Comparison of ENCODE assay signal across 11 cellular contexts in the genomic region with DNA sequence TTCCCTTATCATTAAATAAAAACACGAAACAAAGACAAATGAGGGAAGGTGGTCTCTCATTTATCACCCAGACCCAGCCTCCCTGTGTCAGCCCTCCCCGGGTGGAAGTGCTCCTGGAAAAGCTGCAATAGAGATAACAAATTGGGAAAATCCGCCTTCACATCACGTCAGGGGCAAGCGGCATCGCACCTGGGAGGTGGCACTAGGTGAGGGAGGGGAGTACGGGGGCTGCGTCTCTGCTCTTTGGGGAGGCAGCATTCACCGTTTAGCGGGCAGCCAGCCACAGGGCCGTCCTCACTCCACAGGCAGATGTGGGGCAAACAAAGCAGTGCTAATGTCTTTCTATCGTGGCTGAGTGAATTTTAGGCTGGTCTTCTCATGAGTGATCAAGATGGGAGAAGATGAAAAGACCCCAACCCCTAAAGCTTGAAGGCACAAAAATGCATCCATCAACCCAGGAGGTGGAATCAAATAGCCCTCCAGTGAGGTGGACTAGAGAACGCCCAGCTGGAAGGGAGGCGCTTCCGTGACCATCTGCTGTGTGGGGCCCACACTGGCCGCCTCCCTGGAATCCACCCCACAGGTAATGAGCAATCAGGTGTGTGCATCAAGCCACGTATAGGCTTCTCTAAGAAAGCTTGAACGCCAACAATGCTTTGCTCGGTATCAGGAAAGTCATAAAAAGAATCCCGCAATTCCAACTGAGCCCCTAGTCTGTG.
"Had no signal": no experiment of that assay in that cellular context is flagged by ENCODE, and none has a peak within 500 bp of the region (broad histone marks: within the 10 kb centered on the region; RNA-seq: fewer than 3 reads in every experiment).

No MANE protein-coding gene starts in this region.

- ATAC-seq: activated CD4-positive, CD25-positive, alpha-beta regulatory T cell treated with anti-CD3 and anti-CD28 coated beads, Interleukin-2, amount 50 U/mL, for 24 hours; natural killer cell treated with Interleukin-12 subunit alpha and Interleukin-12 subunit beta and Interleukin-15 and Interleukin-18, amount 100 ng/mL, for 72 hours; stimulated activated naive B cell treated with anti-CD40 and anti-IgM and Interleukin-4, amounts not matched to agents 10 μg/mL and 1 μg/mL and 100 μg/mL, for 72 hours had no signal

- H3K4me3 Mint-ChIP-seq: natural killer cell treated with Interleukin-12 subunit alpha and Interleukin-12 subunit beta and Interleukin-15 and Interleukin-18, amount 100 ng/mL, for 72 hours; stimulated activated naive B cell treated with anti-CD40 and anti-IgM and Interleukin-4, amounts not matched to agents 10 μg/mL and 1 μg/mL and 100 μg/mL, for 72 hours had no signal

- H3K4me2 ChIP-seq: hepatocyte had no signal

- H2AFZ ChIP-seq: hepatocyte had no signal

- H3K27ac Mint-ChIP-seq: activated T-helper 2 cell treated with anti-CD3 and anti-CD28 coated beads, Interferon-gamma antibody, Interleukin-2, Interleukin-4, amounts not matched to agents 10 μg/mL and 5 μg/mL and 100 μg/mL, durations not matched to agents 14 hours and 24 hours and 36 hours; natural killer cell treated with Interleukin-12 subunit alpha and Interleukin-12 subunit beta and Interleukin-15 and Interleukin-18, amount 100 ng/mL, for 72 hours; stimulated activated naive B cell treated with anti-CD40 and anti-IgM and Interleukin-4, amounts not matched to agents 10 μg/mL and 1 μg/mL and 100 μg/mL, for 72 hours had no signal

- H3K36me3 ChIP-seq: esophagus squamous epithelium had no signal

- H3K27ac ChIP-seq: esophagus squamous epithelium, hepatocyte had no signal

- H3K9me3 Mint-ChIP-seq: activated T-helper 2 cell treated with anti-CD3 and anti-CD28 coated beads, Interferon-gamma antibody, Interleukin-2, Interleukin-4, amounts not matched to agents 10 μg/mL and 5 μg/mL and 100 μg/mL, durations not matched to agents 14 hours and 24 hours and 36 hours; natural killer cell treated with Interleukin-12 subunit alpha and Interleukin-12 subunit beta and Interleukin-15 and Interleukin-18, amount 100 ng/mL, for 72 hours; stimulated activated naive B cell treated with anti-CD40 and anti-IgM and Interleukin-4, amounts not matched to agents 10 μg/mL and 1 μg/mL and 100 μg/mL, for 72 hours had no signal

- H3K36me3 Mint-ChIP-seq: natural killer cell treated with Interleukin-12 subunit alpha and Interleukin-12 subunit beta and Interleukin-15 and Interleukin-18, amount 100 ng/mL, for 72 hours; stimulated activated naive B cell treated with anti-CD40 and anti-IgM and Interleukin-4, amounts not matched to agents 10 μg/mL and 1 μg/mL and 100 μg/mL, for 72 hours had no signal

- H3K79me2 ChIP-seq: hepatocyte had no signal

- H3K4me3 ChIP-seq: esophagus squamous epithelium, hepatocyte had no signal

- DNase-seq: activated CD4-positive, alpha-beta T cell treated with anti-CD3 and anti-CD28 coated beads, Interleukin-2, amount 50 U/mL, for 4 hours; activated naive CD4-positive, alpha-beta T cell treated with anti-CD3 and anti-CD28 coated beads, Interleukin-2, amount 50 U/mL, for 16 hours; esophagus squamous epithelium; stimulated activated CD4-positive, alpha-beta T cell treated with anti-CD3 and anti-CD28 coated beads, Interleukin-4, amount 100 ng/mL, for 1 hour; stimulated activated naive B cell treated with anti-CD40 and anti-IgM and Interleukin-4, amounts not matched to agents 10 μg/mL and 1 μg/mL and 100 μg/mL, for 72 hours; T-helper 2 cell; trophoblast cell had no signal

- H3K9me3 ChIP-seq: esophagus squamous epithelium had no signal

- H3K4me1 ChIP-seq: esophagus squamous epithelium had no signal
